Comparison of ENCODE assay signal across 13 cellular contexts in genomic region chr15:101189708-101190107, GRCh38.
DNase-seq lines count a peak whose midpoint lies in the region; ATAC-seq and TF ChIP-seq lines count a peak whose summit lies in the region.
"Had no signal": no experiment of that assay in that cellular context is flagged by ENCODE, and none has a peak within 500 bp of the region (broad histone marks: within the 10 kb centered on the region; RNA-seq: fewer than 3 reads in every experiment).

No MANE protein-coding gene starts in this region.

- no peaks in the 10 kb centered on the region for H3K27me3 ChIP-seq in thoracic aorta (replicated peaks; ENCODE audit: insufficient read depth)

- H3K4me3 Mint-ChIP-seq in chondrocyte (ENCODE audit: unreplicated experiment) (peak overlapping the region; percentile 20), endothelial cell (ENCODE audit: unreplicated experiment) (no peak overlapping the region)
- H3K4me3 Mint-ChIP-seq: activated naive CD8-positive, alpha-beta T cell treated with anti-CD3 and anti-CD28 coated beads, Interleukin-2, amount 10 ng/mL, durations not matched to agents 7 days and 5 days had no signal

- peak; percentile 48 for DNase-seq in activated effector memory CD4-positive, alpha-beta T cell treated with anti-CD3 and anti-CD28 coated beads, Interleukin-2, amount 50 U/mL, for 16 hours
- no peak for DNase-seq in activated effector memory CD4-positive, alpha-beta T cell treated with Interleukin-2 at 50 U/mL for 16 hours
- DNase-seq in chondrocyte (ENCODE audit: low spot score): no peak
- DNase-seq in thoracic aorta (ENCODE audit: low spot score): no peak
- DNase-seq in endothelial cell (ENCODE audit: low spot score): no peak
- no peak for DNase-seq in NCI-H510A treated with DMSO at 0.1 percent for 48 hours (lab: John Stamatoyannopoulos, UW)
- no peak for DNase-seq in SKM-1 treated with dmso at 0.1 percent for 144 hours (lab: John Stamatoyannopoulos, UW; ENCODE audit: unreplicated experiment)
- DNase-seq: activated CD4-positive, CD25-positive, alpha-beta regulatory T cell treated with anti-CD3 and anti-CD28 coated beads, Interleukin-2, amount 50 U/mL, for 72 hours; activated naive CD8-positive, alpha-beta T cell treated with anti-CD3 and anti-CD28 coated beads, Interleukin-2, amount 10 ng/mL, durations not matched to agents 7 days and 5 days; effector CD8-positive, alpha-beta T cell; NCI-H345; stimulated activated naive CD4-positive, alpha-beta T cell had no signal

- peaks cover 11% of the 10 kb centered on the region for H3K36me3 ChIP-seq in mesodermal cell (ENCODE audit: control insufficient read depth, insufficient read depth, low read length)
- H3K36me3 ChIP-seq in thoracic aorta: no peaks in the 10 kb centered on the region

- no peaks in the 10 kb centered on the region for H3K36me3 Mint-ChIP-seq in chondrocyte (ENCODE audit: low read depth)
- H3K36me3 Mint-ChIP-seq in endothelial cell (ENCODE audit: low read depth, unreplicated experiment): no peaks in the 10 kb centered on the region

- H3K4me1 Mint-ChIP-seq in chondrocyte (ENCODE audit: low read depth): peaks cover 68% of the 10 kb centered on the region
- H3K4me1 Mint-ChIP-seq in endothelial cell (ENCODE audit: unreplicated experiment): peaks cover 22% of the 10 kb centered on the region

- peaks cover 65% of the 10 kb centered on the region for H3K4me1 ChIP-seq in mesodermal cell (ENCODE audit: control insufficient read depth, insufficient read depth, low read length, poor library complexity, severe bottlenecking)
- peaks cover 43 to 85% of the 10 kb centered on the region in 2 donors for H3K4me1 ChIP-seq in thoracic aorta (ENCODE audit: control insufficient read depth in 1 of 2, low read depth in 2 of 2)

- H3K4me3 ChIP-seq in mesodermal cell (ENCODE audit: extremely low read depth, insufficient read depth, low read length, poor library complexity, severe bottlenecking) (no peak overlapping the region), thoracic aorta (peak overlapping the region; percentile 74)

- H3K9me3 ChIP-seq in mesodermal cell (ENCODE audit: control insufficient read depth, low read length): no peaks in the 10 kb centered on the region
- H3K9me3 ChIP-seq in thoracic aorta: no peaks in the 10 kb centered on the region

- no peaks in the 10 kb centered on the region for H3K27me3 Mint-ChIP-seq in chondrocyte (ENCODE audit: low read depth)
- peaks cover 12% of the 10 kb centered on the region for H3K27me3 Mint-ChIP-seq in endothelial cell (ENCODE audit: unreplicated experiment)
- H3K27me3 Mint-ChIP-seq: activated naive CD8-positive, alpha-beta T cell treated with anti-CD3 and anti-CD28 coated beads, Interleukin-2, amount 10 ng/mL, durations not matched to agents 7 days and 5 days had no signal

- H3K9me3 Mint-ChIP-seq in chondrocyte (ENCODE audit: low read depth) (no peaks in the 10 kb centered on the region), endothelial cell (ENCODE audit: unreplicated experiment) (no peaks in the 10 kb centered on the region)
- H3K9me3 Mint-ChIP-seq: activated naive CD8-positive, alpha-beta T cell treated with anti-CD3 and anti-CD28 coated beads, Interleukin-2, amount 10 ng/mL, durations not matched to agents 7 days and 5 days had no signal

- 93 to 98% methylated on average over 7 to 11 of the region's 15 CpGs for WGBS in mesodermal cell (ENCODE audit: insufficient coverage in 2 of 2), 2 experiments

- TF ChIP-seq CTCF in chondrocyte (IDR thresholded peaks at IDR 0.05) (no peak), thoracic aorta (IDR thresholded peaks at IDR 0.05) (no peak), endothelial cell (IDR thresholded peaks at IDR 0.05; ENCODE audit: unreplicated experiment) (no peak)

- peak overlapping the region; percentile 36 for H3K27ac ChIP-seq in mesodermal cell (ENCODE audit: low read depth, low read length, severe bottlenecking)
- H3K27ac ChIP-seq in thoracic aorta: peak overlapping the region; percentile 75 to 87

- peak overlapping the region; percentile 92 for H3K27ac Mint-ChIP-seq in chondrocyte (ENCODE audit: unreplicated experiment)
- no peak overlapping the region for H3K27ac Mint-ChIP-seq in endothelial cell (ENCODE audit: unreplicated experiment)
- H3K27ac Mint-ChIP-seq: activated naive CD8-positive, alpha-beta T cell treated with anti-CD3 and anti-CD28 coated beads, Interleukin-2, amount 10 ng/mL, durations not matched to agents 7 days and 5 days had no signal

- no peak for ATAC-seq in thoracic aorta (ENCODE audit: insufficient number of reproducible peaks, low FRiP score, low read depth)
